In genomic region chr3:107942244-107942643, GRCh38 we compare ENCODE assay signal across 12 cellular contexts.
DNase-seq lines count a peak whose midpoint lies in the region; ATAC-seq and TF ChIP-seq lines count a peak whose summit lies in the region.
"Had no signal": no experiment of that assay in that cellular context is flagged by ENCODE, and none has a peak within 500 bp of the region (broad histone marks: within the 10 kb centered on the region; RNA-seq: fewer than 3 reads in every experiment).

No MANE protein-coding gene starts in this region.

- H3K9me3 ChIP-seq in PC-3 (ENCODE audit: low read length) (no peaks in the 10 kb centered on the region), BE2C (no peaks in the 10 kb centered on the region)
- H3K9me3 ChIP-seq: BLaER1 treated with 17β-estradiol and CSF1 and Interleukin-3, amounts not matched to agents 10 nM and 100 nM had no signal

- H3K27me3 ChIP-seq in PC-3 (ENCODE audit: low read length) = no peaks in the 10 kb centered on the region
- H3K27me3 ChIP-seq in BE2C = no peaks in the 10 kb centered on the region
- H3K27me3 ChIP-seq: BLaER1 treated with 17β-estradiol and CSF1 and Interleukin-3, amounts not matched to agents 10 nM and 100 nM had no signal

- DNase-seq in stimulated activated CD4-positive, alpha-beta T cell treated with anti-CD3 and anti-CD28 coated beads, Interleukin-12 subunit alpha, Interleukin-12 subunit beta, amount 100 ng/mL, for 24 hours (ENCODE audit: low read depth in 2 of 2) = peak; percentile 11 to 15
- no peak for DNase-seq in stimulated activated CD4-positive, alpha-beta T cell treated with anti-CD3 and anti-CD28 coated beads, Interleukin-12 subunit alpha, Interleukin-12 subunit beta, amount 100 ng/mL, for 4 hours
- DNase-seq in PC-3 (peak; percentile 86), dermis microvascular lymphatic vessel endothelial cell (ENCODE audit: low read depth in 2 of 2) (peak; percentile 9 to 72), HCEC 1CT (no peak), NCI-H1436 (lab: John Stamatoyannopoulos, UW) (no peak), BE2C (no peak), NCI-H524 treated with DMSO at 0.1 percent for 48 hours (lab: John Stamatoyannopoulos, UW) (no peak)
- DNase-seq: activated CD8-positive, alpha-beta memory T cell treated with anti-CD3 and anti-CD28 coated beads, Interleukin-2, amount 50 U/mL, for 48 hours; NCI-H526 treated with DMSO at 0.1 percent for 48 hours had no signal

- no peaks in the 10 kb centered on the region for H3F3A ChIP-seq in PC-3 (ENCODE audit: low read length, unreplicated experiment)

- no peak overlapping the region for H2AFZ ChIP-seq in PC-3 (ENCODE audit: low read length)

- peaks cover 32% of the 10 kb centered on the region for H3K4me1 ChIP-seq in PC-3 (ENCODE audit: insufficient read depth, low read length)
- no peaks in the 10 kb centered on the region for H3K4me1 ChIP-seq in BE2C

- no peaks in the 10 kb centered on the region for H3K9me2 ChIP-seq in PC-3 (replicated peaks; ENCODE audit: low read length)

- H3K27ac ChIP-seq in PC-3 (ENCODE audit: low read length) = peak overlapping the region; percentile 9
- H3K27ac ChIP-seq: BLaER1 treated with 17β-estradiol and CSF1 and Interleukin-3, amounts not matched to agents 10 nM and 100 nM had no signal

- no peaks in the 10 kb centered on the region for H4K20me1 ChIP-seq in PC-3 (ENCODE audit: low read length)
- H4K20me1 ChIP-seq: BLaER1 treated with 17β-estradiol and CSF1 and Interleukin-3, amounts not matched to agents 10 nM and 100 nM had no signal

- no peak overlapping the region for H3K4me3 ChIP-seq in PC-3 (ENCODE audit: low read length)
- no peak overlapping the region for H3K4me3 ChIP-seq in BE2C (ENCODE audit: low read depth, low read length)
- H3K4me3 ChIP-seq: BLaER1 treated with 17β-estradiol and CSF1 and Interleukin-3, amounts not matched to agents 10 nM and 100 nM had no signal

- CTCF ChIA-PET in PC-3 (lab: Charles Lee) = no interaction called here

- no peak for TF ChIP-seq CTCF in PC-3 (conservative IDR thresholded peaks at IDR 0.05; ENCODE audit: low read depth, low read length)
- no peak for TF ChIP-seq CTCF in BE2C (IDR thresholded peaks at IDR 0.05; ENCODE audit: low read depth, low read length)

- peak overlapping the region; percentile 43 for H3K4me2 ChIP-seq in PC-3 (ENCODE audit: low read length)
- H3K4me2 ChIP-seq: BLaER1 treated with 17β-estradiol and CSF1 and Interleukin-3, amounts not matched to agents 10 nM and 100 nM had no signal

- ATAC-seq in PC-3 = peak; percentile 95
- ATAC-seq: sciatic nerve had no signal

- H3K79me2 ChIP-seq in PC-3 (ENCODE audit: low read length) = no peaks in the 10 kb centered on the region

- POLR2A ChIA-PET in PC-3 (lab: Charles Lee; ENCODE audit: unreplicated experiment) = no interaction called here

- no peak overlapping the region; the same call in 1 of the 2 replicates for H3K9ac ChIP-seq in PC-3 (ENCODE audit: low read length)
- H3K9ac ChIP-seq: BLaER1 treated with 17β-estradiol and CSF1 and Interleukin-3, amounts not matched to agents 10 nM and 100 nM had no signal

- H3K36me3 ChIP-seq in PC-3 (ENCODE audit: low read depth, low read length) (no peaks in the 10 kb centered on the region), BE2C (no peaks in the 10 kb centered on the region; the same call in 1 of the 2 replicates)
- H3K36me3 ChIP-seq: BLaER1 treated with 17β-estradiol and CSF1 and Interleukin-3, amounts not matched to agents 10 nM and 100 nM had no signal

- intact Hi-C loops in PC-3 (cut with micrococcal nuclease) = loop anchor here (1.0 to 2.0 kb wide), 2 partner anchors 47 to 148 kb away; no protein-coding TSS in a partner anchor

- no TSS peak for BruUV-seq in PC-3 (replicated peaks; lab: Mats Ljungman, UMichigan)

Comparison
In these comparisons a context has a peak if more than half of its experiments do, and no peak if none do; other contexts are left out.
1. DNase-seq: peak in stimulated activated CD4-positive, alpha-beta T cell treated with anti-CD3 and anti-CD28 coated beads, Interleukin-12 subunit alpha, Interleukin-12 subunit beta, amount 100 ng/mL, for 24 hours (2 of 2), PC-3 (single experiment) and dermis microvascular lymphatic vessel endothelial cell (2 of 2); none in stimulated activated CD4-positive, alpha-beta T cell treated with anti-CD3 and anti-CD28 coated beads, Interleukin-12 subunit alpha, Interleukin-12 subunit beta, amount 100 ng/mL, for 4 hours (single experiment), HCEC 1CT (single experiment), NCI-H1436 (single experiment), BE2C (single experiment) and NCI-H524 treated with DMSO at 0.1 percent for 48 hours (single experiment).